In the genomic region with DNA sequence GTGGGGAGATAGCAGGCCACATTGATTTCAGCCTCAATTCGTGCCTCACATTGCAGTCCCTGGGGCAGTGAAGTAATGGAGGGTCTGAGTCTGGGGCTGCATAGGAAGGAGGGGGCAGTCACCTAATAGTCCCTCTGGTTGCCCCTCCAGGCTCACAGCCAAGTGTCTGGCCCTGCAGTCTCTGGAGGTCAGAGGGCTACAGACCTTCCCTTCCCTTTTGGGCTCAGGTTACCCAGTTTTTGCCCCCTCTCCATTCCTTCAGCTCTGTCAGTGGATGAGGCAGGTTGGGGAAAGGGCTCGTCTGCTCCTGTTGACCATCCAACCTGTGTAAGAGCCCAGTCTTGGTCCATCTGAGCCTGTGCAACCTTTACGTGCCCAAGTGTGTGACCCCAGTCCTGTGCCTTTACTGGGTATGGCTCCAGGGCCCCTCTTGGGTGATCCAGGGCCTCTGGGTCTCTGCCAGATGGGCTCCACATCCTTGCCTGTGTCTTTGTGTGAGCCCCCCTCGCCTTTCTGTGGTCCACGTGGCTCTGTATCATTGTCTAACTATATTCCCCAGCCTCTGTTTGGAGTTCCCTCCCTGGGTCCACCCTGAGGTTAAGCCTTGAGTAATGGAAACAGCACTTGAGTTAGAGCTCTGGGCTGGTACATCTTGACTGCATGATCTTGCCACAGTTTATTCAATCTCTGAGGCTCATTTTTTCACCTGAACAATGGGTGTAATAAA, we compare ENCODE assay signal across 9 cellular contexts. TPM values are rescaled to one million over a fixed set of nuclear protein-coding genes. Genes with fewer than 3 reads are reported as not detected.
DNase-seq lines count a peak whose midpoint lies in the region; ATAC-seq, FAIRE-seq and TF ChIP-seq lines count a peak whose summit lies in the region.
"Had no signal": no experiment of that assay in that cellular context is flagged by ENCODE, and none has a peak within 500 bp of the region (broad histone marks: within the 10 kb centered on the region; RNA-seq: fewer than 3 reads in every experiment).

No MANE protein-coding gene starts in this region.

- POLR2A ChIA-PET in AG04450 (lab: Yijun Ruan, JAX) = interaction anchor here (0.8 to 1.7 kb wide), 4 partner anchors 12 to 39 kb away, joined by 3 to 8 read pairs (median 4); no protein-coding TSS in a partner anchor

- H3K27ac Mint-ChIP-seq in IgD-negative memory B cell = peak overlapping the region in 1 of 3 donors; percentile 94
- peak overlapping the region in 3 of 6 donors; percentile 64 to 91 (median 76) for H3K27ac Mint-ChIP-seq in naive B cell

- CTCF ChIA-PET in AG04450 (lab: Charles Lee) = interaction anchor here (0.7 to 1.2 kb wide), 2 partner anchors 36 to 150 kb away, joined by 4 to 11 read pairs; no protein-coding TSS in a partner anchor

- H3K9me3 Mint-ChIP-seq in IgD-negative memory B cell (no peaks in the 10 kb centered on the region), naive B cell (no peaks in the 10 kb centered on the region)

- H3K36me3 Mint-ChIP-seq in IgD-negative memory B cell (peaks cover 4% of the 10 kb centered on the region), naive B cell (no peaks in the 10 kb centered on the region)

- H3K27me3 Mint-ChIP-seq in IgD-negative memory B cell (no peaks in the 10 kb centered on the region), naive B cell (no peaks in the 10 kb centered on the region)

- H3K4me3 Mint-ChIP-seq in IgD-negative memory B cell (peak overlapping the region in 3 of 4 donors; percentile 74 to 81 (median 81)), naive B cell (peak overlapping the region in 5 of 8 donors; percentile 70 to 88 (median 79))

- ATAC-seq in naive B cell (ENCODE audit: low read depth in 2 of 2) = no peak

- FAIRE-seq in urothelium cell line (lab: Jason Lieb, UNC) (no peak), RCC 7860 (lab: Jason Lieb, UNC) (no peak)
- FAIRE-seq: colon had no signal

- no peak for DNase-seq in AG04450 (ENCODE audit: low read depth, low spot score)
- peak; percentile 23 for DNase-seq in dermis blood vessel endothelial cell
- DNase-seq in naive B cell = no peak
- no peak for DNase-seq in H4 (ENCODE audit: low spot score)
- no peak for DNase-seq in urothelium cell line (ENCODE audit: low spot score)
- DNase-seq in activated CD4-positive, alpha-beta T cell treated with anti-CD3 and anti-CD28 coated beads for 48 hours = no peak
- DNase-seq in RCC 7860 (ENCODE audit: low spot score) = no peak

- TF ChIP-seq CTCF in AG04450 (IDR thresholded peaks at IDR 0.05; ENCODE audit: low read depth, low read length) = no peak

- peaks cover 0 to 41% (median 30%) of the 10 kb centered on the region in 3 donors for H3K4me1 Mint-ChIP-seq in IgD-negative memory B cell
- H3K4me1 Mint-ChIP-seq in naive B cell = peaks cover 47 to 64% (median 53%) of the 10 kb centered on the region in 3 donors

- no peaks in the 10 kb centered on the region; the same call in 1 of the 2 replicates for H3K9me3 ChIP-seq in AG04450 (ENCODE audit: control insufficient read depth, insufficient read depth, low read length)

- H3K27me3 ChIP-seq in AG04450 (ENCODE audit: control insufficient read depth, insufficient read depth, low read length) = no peaks in the 10 kb centered on the region

- peak overlapping the region; percentile 82 for H3K27ac ChIP-seq in AG04450 (ENCODE audit: low read depth, low read length)

- peak overlapping the region; percentile 75 for H3K4me3 ChIP-seq in AG04450 (ENCODE audit: low read depth, low read length)

RNA-seq across cellular contexts. Expression of gene CIC, which starts 13.1 kb away (rescaled TPM):
- polyA plus RNA-seq in AG04450 (2011; rRNA removed) = 2.9 and 4.2 TPM in 2 replicates
- polyA minus RNA-seq in AG04450 (2011; rRNA and poly(A)+ RNA removed) = 5.1 and 6.2 TPM in 2 replicates
- polyA plus RNA-seq in IgD-negative memory B cell = 4.5 TPM
- 20.6 and 39.7 TPM in 2 replicates for total RNA-seq in dermis blood vessel endothelial cell
- 1 to 10 TPM in 5 of 6 donors, under 1 TPM in 1; 0.05 to 5.3 (median 2.1) TPM for polyA plus RNA-seq in naive B cell (ENCODE audit: low read depth in 6 of 6)
- total RNA-seq in H4 (2014; rRNA removed; shearing (Covaris generic)) = 10.8 and 12.1 TPM in 2 replicates

RNA-seq across cellular contexts. Expression of gene PRR19, which starts 19.7 kb away (rescaled TPM):
- 0.40 and 0.92 TPM in 2 replicates for polyA plus RNA-seq in AG04450 (2011; rRNA removed)
- 0.43 and 0.74 TPM in 2 replicates for polyA minus RNA-seq in AG04450 (2011; rRNA and poly(A)+ RNA removed)
- polyA plus RNA-seq in IgD-negative memory B cell = 0.55 TPM
- 0.84 and 1.2 TPM in 2 replicates for total RNA-seq in dermis blood vessel endothelial cell
- under 1 TPM in 3 of 6 donors, not detected in 3; 0.25 to 0.51 (median 0.34) TPM for polyA plus RNA-seq in naive B cell (ENCODE audit: low read depth in 6 of 6)
- 0.16 and 1.4 TPM in 2 replicates for total RNA-seq in H4 (2014; rRNA removed; shearing (Covaris generic))

RNA-seq across cellular contexts. Expression of gene PAFAH1B3, which starts 20.2 kb away (rescaled TPM):
- polyA plus RNA-seq in AG04450 (2011; rRNA removed) (34.7 and 38.0 TPM in 2 replicates), IgD-negative memory B cell (49.0 TPM), naive B cell (ENCODE audit: low read depth in 6 of 6) (10 to 100 TPM; 12.3 to 25.9 (median 24.4) TPM)
- 67.8 and 83.0 TPM in 2 replicates for polyA minus RNA-seq in AG04450 (2011; rRNA and poly(A)+ RNA removed)
- total RNA-seq in dermis blood vessel endothelial cell = 38.5 and 40.2 TPM in 2 replicates
- 78.5 and 112 TPM in 2 replicates for total RNA-seq in H4 (2014; rRNA removed; shearing (Covaris generic))

RNA-seq across cellular contexts. Expression of gene ERF, which starts 27.3 kb away (rescaled TPM):
- polyA plus RNA-seq in AG04450 (2011; rRNA removed) (29.4 and 31.1 TPM in 2 replicates), IgD-negative memory B cell (6.7 TPM), naive B cell (ENCODE audit: low read depth in 6 of 6) (1 to 10 TPM in 5 of 6 donors, under 1 TPM in 1; 0.68 to 8.2 (median 3.8) TPM)
- 45.7 and 49.3 TPM in 2 replicates for polyA minus RNA-seq in AG04450 (2011; rRNA and poly(A)+ RNA removed)
- total RNA-seq in dermis blood vessel endothelial cell = 32.7 and 42.4 TPM in 2 replicates
- total RNA-seq in H4 (2014; rRNA removed; shearing (Covaris generic)) = 27.1 and 31.1 TPM in 2 replicates

RNA-seq across cellular contexts. Expression of gene TMEM145, which starts 30.9 kb away (rescaled TPM):
- polyA plus RNA-seq in AG04450 (2011; rRNA removed) = not detected in 2 replicates
- not detected in 2 replicates for polyA minus RNA-seq in AG04450 (2011; rRNA and poly(A)+ RNA removed)
- not detected for polyA plus RNA-seq in IgD-negative memory B cell
- 0.09 TPM in 1 of 2 replicates, not detected in the other for total RNA-seq in dermis blood vessel endothelial cell
- polyA plus RNA-seq in naive B cell (ENCODE audit: low read depth in 6 of 6) = not detected
- 0.08 TPM in 1 of 2 replicates, not detected in the other for total RNA-seq in H4 (2014; rRNA removed; shearing (Covaris generic))
